In genomic region chr1:154902920-154903566, GRCh38 we compare ENCODE assay signal across 2 cellular contexts.
TF ChIP-seq lines count a peak whose summit lies in the region.

No MANE protein-coding gene starts in this region.

TF ChIP-seq in IMR-90, 13 proteins besides CTCF, POLR2A, EP300 and RAD21:
- TF ChIP-seq FOS (IDR thresholded peaks at IDR 0.05; ENCODE audit: low read depth, low read length) (no peak), ELK1 (IDR thresholded peaks at IDR 0.05; ENCODE audit: borderline replicate concordance, low read depth, low read length) (no peak), RCOR1 (IDR thresholded peaks at IDR 0.05; ENCODE audit: insufficient replicate concordance, low read length) (no peak), NFE2L2 (IDR thresholded peaks at IDR 0.05; ENCODE audit: low read depth, low read length) (no peak), CEBPB (IDR thresholded peaks at IDR 0.05; ENCODE audit: low read depth, low read length) (0 out of 2 replicates have a peak, but pooled peaks have one; percentile 6), MXI1 (IDR thresholded peaks at IDR 0.05; ENCODE audit: borderline replicate concordance, low read depth, low read length) (no peak)
TF ChIP-seq in IMR-90: peak in this region for 1.

TF ChIP-seq in K562, 482 proteins besides CTCF, POLR2A, EP300 and RAD21:
- no peak for TF ChIP-seq BMI1 (IDR thresholded peaks at IDR 0.05; ENCODE audit: low read length)
- TF ChIP-seq MIER1 (IDR thresholded peaks at IDR 0.05; ENCODE audit: low read depth) = peak; percentile 79
- TF ChIP-seq MCM5 (IDR thresholded peaks at IDR 0.05; ENCODE audit: low read depth) = no peak
- peak; percentile 54; the same call in 1 of the 2 replicates for TF ChIP-seq CEBPB (tag; IDR thresholded peaks at IDR 0.05)
- peak; percentile 49; the same call in 1 of the 2 replicates for TF ChIP-seq ZNF121 (CRISPR knock-in tag; conservative IDR thresholded peaks at IDR 0.05)
- no peak for TF ChIP-seq CREB3L1 (IDR thresholded peaks at IDR 0.05; ENCODE audit: borderline replicate concordance, low read depth)
